8 cellular contexts compared by ENCODE assay signal in genomic region chr13:102800145-102801041, GRCh38. TPM values are rescaled to one million over a fixed set of nuclear protein-coding genes. Genes with fewer than 3 reads are reported as not detected.
A peak's percentile ranks its signal among the peaks of the same experiment; 100 is the strongest.
DNase-seq lines count a peak whose midpoint lies in the region; ATAC-seq and TF ChIP-seq lines count a peak whose summit lies in the region.

No MANE protein-coding gene starts in this region.

- H3K27me3 ChIP-seq in heart left ventricle = peaks cover 0 to 10% (median 0%) of the 10 kb centered on the region in 9 donors
- no peaks in the 10 kb centered on the region for H3K27me3 ChIP-seq in upper lobe of right lung

- H3K27ac ChIP-seq in heart left ventricle (peak overlapping the region; percentile 72 to 96 (median 91)), upper lobe of right lung (peak overlapping the region; percentile 89)

- no peaks in the 10 kb centered on the region for H3K36me3 ChIP-seq in heart left ventricle
- no peaks in the 10 kb centered on the region for H3K36me3 ChIP-seq in upper lobe of right lung

- TF ChIP-seq POLR2A in heart left ventricle (IDR thresholded peaks at IDR 0.05) = peak in 1 of 2 donors; percentile 26

- peak; percentile 65 for DNase-seq in GM04504 (ENCODE audit: low read depth)
- peak; percentile 23 for DNase-seq in GOT3 (lab: John Stamatoyannopoulos, UW)
- peak; percentile 74 for DNase-seq in LoVo (ENCODE audit: low spot score)
- DNase-seq in SKM-1 treated with dmso at 0.1 percent for 144 hours (lab: John Stamatoyannopoulos, UW; ENCODE audit: unreplicated experiment) = peak; percentile 71
- peak; percentile 74 for DNase-seq in activated naive CD8-positive, alpha-beta T cell treated with anti-CD3 and anti-CD28 coated beads, Interleukin-2, amount 50 U/mL, for 16 hours (ENCODE audit: low read depth, low spot score)
- DNase-seq in heart left ventricle = peak; percentile 84 to 90 (median 87)
- DNase-seq in posterior vena cava (ENCODE audit: low spot score) = peak; percentile 94
- peak; percentile 93 for DNase-seq in upper lobe of right lung

- intact Hi-C loops in heart left ventricle (cut with DNase I) = loop anchor here in 5 of 10 donors (1.0 to 5.0 kb wide), 5 partner anchors 42 to 220 kb away; partner anchors contain the start of genes TPP2 (in 2 of the 5) and ERCC5 (in 1 of the 5)
- intact Hi-C loops in posterior vena cava (cut with DNase I) = no loop called here
- intact Hi-C loops in upper lobe of right lung (cut with DNase I) = no loop called here

- H3K4me3 ChIP-seq in heart left ventricle = peak overlapping the region; percentile 65 to 95 (median 82)
- H3K4me3 ChIP-seq in upper lobe of right lung = peak overlapping the region; percentile 97

- H3K4me1 ChIP-seq in heart left ventricle (peaks cover 0 to 47% (median 30%) of the 10 kb centered on the region in 12 donors), upper lobe of right lung (peaks cover 28% of the 10 kb centered on the region)

- TF ChIP-seq CTCF in heart left ventricle (IDR thresholded peaks at IDR 0.05) = peak; percentile 70 to 89 (median 82)
- peak; percentile 84 for TF ChIP-seq CTCF in upper lobe of right lung (IDR thresholded peaks at IDR 0.05)

- H3K9me3 ChIP-seq in heart left ventricle = no peaks in the 10 kb centered on the region
- no peaks in the 10 kb centered on the region for H3K9me3 ChIP-seq in upper lobe of right lung

- 2 to 6% (median 2%) methylated on average over 30 to 81 of the region's 81 CpGs for WGBS in heart left ventricle, 4 donors

- ATAC-seq in heart left ventricle (peak; percentile 66 to 87 (median 82)), upper lobe of right lung (peak; percentile 93)

RNA-seq across cellular contexts. Expression of gene BIVM, which starts 1.5 kb away (rescaled TPM):
- total RNA-seq in heart left ventricle (10 to 100 TPM; 20.3 to 35.7 (median 24.7) TPM), posterior vena cava (10 to 100 TPM; 15.3 to 16.8 TPM), upper lobe of right lung (16.1 TPM)
- polyA plus RNA-seq in heart left ventricle = 10 to 100 TPM; 10.3 to 19.0 TPM

RNA-seq across cellular contexts. Expression of gene POGLUT2, which starts 1.6 kb away (rescaled TPM):
- total RNA-seq in heart left ventricle = 1 to 10 TPM; 2.1 to 4.7 (median 2.6) TPM
- 1 to 10 TPM; 1.4 to 6.7 TPM for polyA plus RNA-seq in heart left ventricle
- total RNA-seq in posterior vena cava = 1 to 10 TPM; 6.2 to 9.9 TPM
- total RNA-seq in upper lobe of right lung = 5.1 TPM

RNA-seq across cellular contexts. Expression of gene TEX30, which starts 26.8 kb away (rescaled TPM):
- total RNA-seq in heart left ventricle = 10 to 100 TPM in 4 of 9 donors, 1 to 10 TPM in 5; 6.0 to 13.7 (median 9.8) TPM
- 10 to 100 TPM; 10.2 to 12.8 TPM for polyA plus RNA-seq in heart left ventricle
- 10 to 100 TPM in 1 of 2 donors, 1 to 10 TPM in 1; 7.4 to 10.9 TPM for total RNA-seq in posterior vena cava
- total RNA-seq in upper lobe of right lung = 5.8 TPM

RNA-seq across cellular contexts. Expression of gene ERCC5, which starts 45.4 kb away (rescaled TPM):
- 10 to 100 TPM; 27.4 to 61.7 (median 31.4) TPM for total RNA-seq in heart left ventricle
- polyA plus RNA-seq in heart left ventricle = 10 to 100 TPM; 22.4 to 34.0 TPM
- 10 to 100 TPM; 26.6 to 30.3 TPM for total RNA-seq in posterior vena cava
- total RNA-seq in upper lobe of right lung = 50.7 TPM

Comparison
In these comparisons a context has a peak if more than half of its experiments do, and no peak if none do; other contexts are left out.
1. Peak in every context shown above with its lines: DNase-seq, ATAC-seq, H3K4me3 ChIP-seq and H3K27ac ChIP-seq.
2. DNase-seq: peak in every context shown above with its lines; median percentile 94 in posterior vena cava; 93 in upper lobe of right lung; 87 in heart left ventricle; 74 in LoVo; 74 in activated naive CD8-positive, alpha-beta T cell treated with anti-CD3 and anti-CD28 coated beads, Interleukin-2, amount 50 U/mL, for 16 hours; 71 in SKM-1 treated with dmso at 0.1 percent for 144 hours; 65 in GM04504; 23 in GOT3.